ENCODE assay signal across 33 cellular contexts in the genomic region with DNA sequence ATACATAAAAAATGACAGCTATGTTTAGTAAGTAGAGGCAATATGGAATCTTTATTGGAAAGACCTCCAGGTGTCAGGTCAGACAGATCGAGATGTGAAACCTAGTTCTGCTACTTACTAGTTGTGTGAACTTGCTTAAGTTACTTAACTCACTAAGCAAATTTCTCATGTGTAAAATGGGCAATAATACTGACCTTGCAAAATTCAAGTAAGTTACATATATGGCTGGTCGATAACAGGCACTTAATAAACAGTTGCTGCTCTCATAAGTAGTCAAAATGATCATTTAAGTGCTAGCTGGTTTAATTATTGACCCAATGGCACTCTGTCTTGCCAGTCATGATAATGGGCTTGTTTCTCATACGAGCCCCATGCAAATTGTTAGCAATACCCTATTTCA. TPM values are rescaled to one million over a fixed set of nuclear protein-coding genes. Genes with fewer than 3 reads are reported as not detected.
"Had no signal": no experiment of that assay in that cellular context is flagged by ENCODE, and none has a peak within 500 bp of the region (broad histone marks: within the 10 kb centered on the region; RNA-seq: fewer than 3 reads in every experiment).

No MANE protein-coding gene starts in this region.

- H3K9me3 ChIP-seq: ovary, psoas muscle, spleen, suprapubic skin, testis, tibial artery, transverse colon, upper lobe of right lung, uterus had no signal

- H3K4me2 ChIP-seq: smooth muscle cell had no signal

- H3K27ac ChIP-seq: ovary, parathyroid adenoma, psoas muscle, skin epidermis, spleen, suprapubic skin, testis, tibial artery, transverse colon, upper lobe of right lung, uterus had no signal

- H2AFZ ChIP-seq: parathyroid adenoma had no signal

- H3K27me3 ChIP-seq: ovary, spleen, suprapubic skin, testis, tibial artery, transverse colon, upper lobe of right lung, uterus had no signal

- H3K79me2 ChIP-seq: parathyroid adenoma had no signal

- H3K4me1 ChIP-seq: parathyroid adenoma, spleen, suprapubic skin, testis, tibial artery, upper lobe of right lung, uterus had no signal

- H3K9ac ChIP-seq: parathyroid adenoma had no signal

- ATAC-seq: naive thymus-derived CD8-positive, alpha-beta T cell; natural killer cell treated with Interleukin-12 subunit alpha and Interleukin-12 subunit beta and Interleukin-15 and Interleukin-18, amount 100 ng/mL, for 72 hours; psoas muscle; right cardiac atrium; sciatic nerve; stimulated activated memory B cell treated with anti-CD40 and anti-IgM and Interleukin-4, amounts not matched to agents 10 μg/mL and 1 μg/mL and 100 μg/mL, for 72 hours; stimulated activated naive CD8-positive, alpha-beta T cell treated with anti-CD3 and anti-CD28 coated beads, Interleukin-15, amount 100 ng/mL, for 72 hours; stimulated activated naive CD8-positive, alpha-beta T cell treated with anti-CD3 and anti-CD28 coated beads, Interleukin-15, Interleukin-2, amounts not matched to agents 100 U/mL and 50 U/mL, for 24 hours; upper lobe of right lung had no signal

- H3K36me3 ChIP-seq: ovary, spleen, suprapubic skin, tibial artery, transverse colon, upper lobe of right lung, uterus had no signal

- H3K4me3 ChIP-seq: ovary, psoas muscle, skin epidermis, smooth muscle cell, spleen, suprapubic skin, testis, tibial artery, transverse colon, upper lobe of right lung, uterus had no signal

- DNase-seq: naive thymus-derived CD8-positive, alpha-beta T cell; nephron progenitor cell; occipital lobe; ovary; posterior cingulate gyrus; psoas muscle; right cardiac atrium; spleen; stimulated activated CD4-positive, alpha-beta T cell treated with anti-CD3 and anti-CD28 coated beads, Interleukin-12 subunit alpha, Interleukin-12 subunit beta, amount 100 ng/mL, for 4 hours; stimulated activated CD4-positive, alpha-beta T cell treated with anti-CD3 and anti-CD28 coated beads, Interleukin-1b, Interleukin-23, amount 100 ng/mL, for 48 hours; stimulated activated CD4-positive, alpha-beta T cell treated with anti-CD3 and anti-CD28 coated beads, Interleukin-4, amount 100 ng/mL, for 1 hour; stimulated activated CD4-positive, alpha-beta T cell treated with anti-CD3 and anti-CD28 coated beads, Interleukin-4, amount 100 ng/mL, for 4 hours; stimulated activated CD8-positive, alpha-beta memory T cell treated with anti-CD3 and anti-CD28 coated beads, Interleukin-4, amount 100 ng/mL, for 48 hours; stimulated activated naive CD4-positive, alpha-beta T cell; stimulated activated naive CD8-positive, alpha-beta T cell treated with anti-CD3 and anti-CD28 coated beads, Interleukin-15, amount 100 ng/mL, for 72 hours; stimulated activated naive CD8-positive, alpha-beta T cell treated with anti-CD3 and anti-CD28 coated beads, Interleukin-15, Interleukin-2, amounts not matched to agents 100 U/mL and 50 U/mL, for 24 hours; substantia nigra; testis; tibial artery; transverse colon; upper lobe of right lung; uterus had no signal

RNA-seq across cellular contexts. Expression of gene VGLL2, which starts 46.0 kb away (rescaled TPM):
- total RNA-seq: naive thymus-derived CD8-positive, alpha-beta T cell; natural killer cell treated with Interleukin-12 subunit alpha and Interleukin-12 subunit beta and Interleukin-15 and Interleukin-18, amount 100 ng/mL, for 72 hours; occipital lobe; osteoblast; progenitor cell of endocrine pancreas; renal cortical epithelial cell; sciatic nerve; smooth muscle cell; spleen; suprapubic skin; transverse colon; upper lobe of right lung; uterus had no signal
- polyA plus RNA-seq: naive thymus-derived CD8-positive, alpha-beta T cell; ovary; smooth muscle cell; spleen; urinary bladder had no signal
